Comparison of ENCODE assay signal across 8 cellular contexts in genomic region chr14:55051165-55051425, GRCh38. TPM values are rescaled to one million over a fixed set of nuclear protein-coding genes. Genes with fewer than 3 reads are reported as not detected.
DNase-seq lines count a peak whose midpoint lies in the region; ATAC-seq and TF ChIP-seq lines count a peak whose summit lies in the region.

No MANE protein-coding gene starts in this region.

- peaks cover 16% of the 10 kb centered on the region for H3K27me3 Mint-ChIP-seq in brain

- H3K36me3 Mint-ChIP-seq in brain: peaks cover 40% of the 10 kb centered on the region

- peak overlapping the region; percentile 98 for H3K27ac ChIP-seq in muscle layer of duodenum (ENCODE audit: low read length)

- TF ChIP-seq CTCF in brain (conservative IDR thresholded peaks at IDR 0.05): no peak

- peaks cover 0 to 19% of the 10 kb centered on the region in 2 donors for H3K36me3 ChIP-seq in muscle layer of duodenum (ENCODE audit: control insufficient read depth in 1 of 2, insufficient read depth in 2 of 2, low read length in 2 of 2)

- no peak for DNase-seq in NCI-H2196 treated with DMSO at 0.1 percent for 48 hours (lab: John Stamatoyannopoulos, UW; ENCODE audit: unreplicated experiment)
- no peak for DNase-seq in RKO (ENCODE audit: low spot score)
- DNase-seq in cerebellar cortex (ENCODE audit: low spot score): no peak
- no peak for DNase-seq in stimulated activated naive CD4-positive, alpha-beta T cell (lab: John Stamatoyannopoulos, UW)

- peak overlapping the region; percentile 89 to 97 (median 97) for H3K4me3 Mint-ChIP-seq in brain

- peaks cover 41% of the 10 kb centered on the region for H3K4me1 Mint-ChIP-seq in brain

- H3K27me3 ChIP-seq in muscle layer of duodenum (ENCODE audit: low read depth, low read length): no peaks in the 10 kb centered on the region

- peaks cover 0 to 6% (median 1%) of the 10 kb centered on the region in 5 experiments for H3K9me3 Mint-ChIP-seq in brain

- peak overlapping the region; percentile 81 to 84 for H3K4me3 ChIP-seq in muscle layer of duodenum (ENCODE audit: low read depth in 1 of 2, low read length in 2 of 2)

- no peaks in the 10 kb centered on the region for H3K9me3 ChIP-seq in muscle layer of duodenum (ENCODE audit: control insufficient read depth in 1 of 2, low read length in 2 of 2)

- H3K27ac Mint-ChIP-seq in brain: peak overlapping the region; percentile 98 to 100 (median 100)

- H3K4me1 ChIP-seq in muscle layer of duodenum (ENCODE audit: control insufficient read depth in 1 of 2, insufficient read depth in 2 of 2, low read length in 2 of 2): peaks cover 16 to 33% of the 10 kb centered on the region in 2 donors

- ATAC-seq in GM18909 (IDR thresholded peaks at IDR 0.05; ENCODE audit: poor library complexity, unreplicated experiment) (peak; percentile 28), HG03280 (IDR thresholded peaks at IDR 0.05; ENCODE audit: unreplicated experiment) (peak; percentile 24)

RNA-seq across cellular contexts. Expression of gene MAPK1IP1L, which starts 0.4 kb away (rescaled TPM):
- polyA plus RNA-seq in brain (ENCODE audit: insufficient read depth, low read depth, low replicate concordance): 91.1 TPM

RNA-seq across cellular contexts. Expression of gene SOCS4, which starts 24.1 kb away (rescaled TPM):
- polyA plus RNA-seq in brain (ENCODE audit: insufficient read depth, low read depth, low replicate concordance): 3.2 TPM

RNA-seq across cellular contexts. Expression of gene WDHD1, which starts 24.2 kb away (rescaled TPM):
- polyA plus RNA-seq in brain (ENCODE audit: insufficient read depth, low read depth, low replicate concordance): 7.4 TPM
